ENCODE assay signal across 8 cellular contexts in the genomic region with DNA sequence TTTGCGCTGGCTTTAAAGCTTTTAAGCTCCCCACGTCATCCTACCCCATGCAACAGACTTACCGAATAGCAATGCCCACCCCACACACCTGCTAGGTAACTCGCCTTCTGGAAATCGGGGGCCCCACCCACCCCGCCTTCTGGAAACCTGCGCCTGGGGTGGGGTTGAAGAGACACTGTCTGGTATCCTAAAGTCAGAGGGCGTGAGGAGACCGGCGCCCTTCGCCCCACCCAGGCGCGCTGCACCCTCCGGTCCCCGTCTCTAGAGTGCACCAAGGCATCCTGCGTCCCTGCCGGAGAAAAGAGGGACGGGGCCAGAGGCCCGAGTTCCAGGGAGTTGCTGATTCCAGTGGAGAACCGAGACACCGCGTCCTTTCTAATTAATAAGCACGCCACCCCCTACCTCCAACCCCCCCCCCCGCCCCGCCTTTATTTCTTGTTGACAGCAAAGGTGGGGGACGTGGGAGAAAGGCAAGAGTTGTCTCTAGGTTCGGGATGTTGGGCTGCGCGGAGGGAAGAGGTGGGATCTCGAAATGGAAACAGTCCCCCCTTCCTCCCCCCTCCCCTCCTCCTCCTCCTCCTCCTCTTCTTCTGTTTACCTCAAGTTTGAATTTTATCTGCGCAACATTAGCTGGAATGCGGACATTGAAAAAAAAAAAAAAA.
DNase-seq lines count a peak whose midpoint lies in the region; ATAC-seq and TF ChIP-seq lines count a peak whose summit lies in the region.

No MANE protein-coding gene starts in this region.

- no peak for TF ChIP-seq POLR2A in transverse colon (IDR thresholded peaks at IDR 0.05)

- no peak for DNase-seq in GM12864 (ENCODE audit: low read depth)
- peak; percentile 63 to 73 for DNase-seq in NCI-H526 (lab: John Stamatoyannopoulos, UW)
- DNase-seq in activated T-cell treated with anti-CD3 and anti-CD28 coated beads, Interleukin-2, amount 50 U/mL, for 24 hours: peak; percentile 73
- DNase-seq in epithelial cell of proximal tubule (ENCODE audit: low read depth): no peak
- peak in 9 of 10 donors; percentile 39 to 89 (median 82) for DNase-seq in naive thymus-derived CD8-positive, alpha-beta T cell
- peak; percentile 66 for DNase-seq in transverse colon
- DNase-seq in AG08396 (ENCODE audit: low spot score): no peak

- POLR2A ChIA-PET in naive thymus-derived CD8-positive, alpha-beta T cell (lab: Charles Lee): interaction anchor here (0.6 to 6.4 kb wide), 24 partner anchors 10 to 318 kb away, joined by 3 to 45 read pairs (median 5); partner anchors contain the start of gene MKLN1

- H3K4me3 ChIP-seq in GM12864 (ENCODE audit: low read depth, low read length): peak overlapping the region; percentile 80
- H3K4me3 ChIP-seq in epithelial cell of proximal tubule (ENCODE audit: low read depth, low read length): peak overlapping the region; percentile 74
- H3K4me3 ChIP-seq in transverse colon: peak overlapping the region; percentile 69 to 92 (median 80)

- peak; percentile 16 for ATAC-seq in naive thymus-derived CD8-positive, alpha-beta T cell
- no peak for ATAC-seq in HG03095 (IDR thresholded peaks at IDR 0.05; ENCODE audit: unreplicated experiment)

- WGBS in transverse colon (ENCODE audit: low coverage in 1 of 2), 2 donors: 0% methylated on average over 7 to 32 of the region's 32 CpGs

- H3K27ac ChIP-seq in transverse colon: peak overlapping the region; percentile 92 to 97 (median 94)

- H3K36me3 Mint-ChIP-seq in activated T-cell treated with anti-CD3 and anti-CD28 coated beads, Interleukin-2, amount 50 U/mL, for 24 hours (ENCODE audit: low read depth): peaks cover 49% of the 10 kb centered on the region
- peaks cover 4 to 36% (median 9%) of the 10 kb centered on the region in 3 donors for H3K36me3 Mint-ChIP-seq in naive thymus-derived CD8-positive, alpha-beta T cell

- peak overlapping the region; percentile 98 for H3K4me3 Mint-ChIP-seq in activated T-cell treated with anti-CD3 and anti-CD28 coated beads, Interleukin-2, amount 50 U/mL, for 24 hours
- peak overlapping the region; percentile 92 to 100 (median 99) for H3K4me3 Mint-ChIP-seq in naive thymus-derived CD8-positive, alpha-beta T cell

- H3K27ac Mint-ChIP-seq in activated T-cell treated with anti-CD3 and anti-CD28 coated beads, Interleukin-2, amount 50 U/mL, for 24 hours: peak overlapping the region; percentile 99
- peak overlapping the region; percentile 96 to 100 (median 100) for H3K27ac Mint-ChIP-seq in naive thymus-derived CD8-positive, alpha-beta T cell

- no peaks in the 10 kb centered on the region for H3K36me3 ChIP-seq in transverse colon

- in situ Hi-C loops in transverse colon (cut with MboI; ENCODE audit: low pct_ligation_motif_present in 1 of 4, low pct_unique_long_range_greater_than_20kb in 1 of 4, low sequenced_read_pairs in 3 of 4): loop anchor here in 2 of 4 donors (25.0 kb wide), 2 partner anchors 205 to 305 kb away; no protein-coding TSS in a partner anchor

- H3K9me3 Mint-ChIP-seq in activated T-cell treated with anti-CD3 and anti-CD28 coated beads, Interleukin-2, amount 50 U/mL, for 24 hours: no peaks in the 10 kb centered on the region
- H3K9me3 Mint-ChIP-seq in naive thymus-derived CD8-positive, alpha-beta T cell: peaks cover 0 to 7% (median 0%) of the 10 kb centered on the region in 9 donors

- H3K4me1 ChIP-seq in transverse colon: peaks cover 4 to 64% (median 34%) of the 10 kb centered on the region in 4 donors

- no peak for TF ChIP-seq EP300 in transverse colon (IDR thresholded peaks at IDR 0.05; ENCODE audit: low read depth)

- H3K27me3 Mint-ChIP-seq in activated T-cell treated with anti-CD3 and anti-CD28 coated beads, Interleukin-2, amount 50 U/mL, for 24 hours: no peaks in the 10 kb centered on the region
- peaks cover 0 to 7% (median 0%) of the 10 kb centered on the region in 5 donors for H3K27me3 Mint-ChIP-seq in naive thymus-derived CD8-positive, alpha-beta T cell

- H3K9me3 ChIP-seq in transverse colon: no peaks in the 10 kb centered on the region

- intact Hi-C loops in transverse colon (cut with DNase I; ENCODE audit: low total_unique reads): loop anchor here (10.0 kb wide), 1 partner anchor 1372 kb away; no protein-coding TSS in a partner anchor

- peaks cover 10% of the 10 kb centered on the region for H3K27me3 ChIP-seq in transverse colon

- TF ChIP-seq CTCF in GM12864 (IDR thresholded peaks at IDR 0.05; ENCODE audit: low read depth, low read length, missing control alignments): no peak
- peak; percentile 5 for TF ChIP-seq CTCF in epithelial cell of proximal tubule (conservative IDR thresholded peaks at IDR 0.05; ENCODE audit: low read depth, low read length)
- no peak for TF ChIP-seq CTCF in transverse colon (IDR thresholded peaks at IDR 0.05)

- H3K4me1 Mint-ChIP-seq in activated T-cell treated with anti-CD3 and anti-CD28 coated beads, Interleukin-2, amount 50 U/mL, for 24 hours (ENCODE audit: low read depth): peaks cover 69% of the 10 kb centered on the region
- peaks cover 51 to 86% (median 73%) of the 10 kb centered on the region in 4 donors for H3K4me1 Mint-ChIP-seq in naive thymus-derived CD8-positive, alpha-beta T cell

Comparison
In these comparisons a context has a peak if more than half of its experiments do, and no peak if none do; other contexts are left out.
1. DNase-seq: peak in NCI-H526 (2 of 2), activated T-cell treated with anti-CD3 and anti-CD28 coated beads, Interleukin-2, amount 50 U/mL, for 24 hours (single experiment), naive thymus-derived CD8-positive, alpha-beta T cell (9 of 10) and transverse colon (single experiment); none in GM12864 (single experiment), epithelial cell of proximal tubule (single experiment) and AG08396 (single experiment).
2. Peak in every context shown above with its lines, with median percentiles within 50 percentile points of each other: H3K4me3 ChIP-seq.